In genomic region chr17:72710185-72710584, GRCh38 we compare ENCODE assay signal across 20 cellular contexts.
DNase-seq lines count a peak whose midpoint lies in the region; ATAC-seq, FAIRE-seq and TF ChIP-seq lines count a peak whose summit lies in the region.
"Had no signal": no experiment of that assay in that cellular context is flagged by ENCODE, and none has a peak within 500 bp of the region (broad histone marks: within the 10 kb centered on the region; RNA-seq: fewer than 3 reads in every experiment).

No MANE protein-coding gene starts in this region.

- no peak for TF ChIP-seq POLR2A in esophagus squamous epithelium (IDR thresholded peaks at IDR 0.05)

- peaks cover 20% of the 10 kb centered on the region for H3K4me1 Mint-ChIP-seq in activated naive CD8-positive, alpha-beta T cell treated with anti-CD3 and anti-CD28 coated beads, Interleukin-2, amount 10 ng/mL, durations not matched to agents 7 days and 5 days
- peaks cover 4% of the 10 kb centered on the region for H3K4me1 Mint-ChIP-seq in activated naive CD8-positive, alpha-beta T cell treated with anti-CD3 and anti-CD28 coated beads for 36 hours
- H3K4me1 Mint-ChIP-seq in T-helper 2 cell treated with Interferon-gamma antibody and Interleukin-4, amounts not matched to agents 5 μg/mL and 100 μg/mL, for 36 hours (ENCODE audit: low read depth): peaks cover 25% of the 10 kb centered on the region
- H3K4me1 Mint-ChIP-seq: GM23338 had no signal

- H3K27ac ChIP-seq in esophagus squamous epithelium (peak overlapping the region; percentile 60 to 84 (median 61)), kidney (ENCODE audit: low read depth in 2 of 2, low read length in 2 of 2) (no peak overlapping the region)
- H3K27ac ChIP-seq: gastrocnemius medialis, left ventricle myocardium inferior, right lobe of liver, SK-N-MC had no signal

- no peak overlapping the region for H3K9ac ChIP-seq in kidney (ENCODE audit: low read length in 2 of 2)

- H3K36me3 ChIP-seq in esophagus squamous epithelium (peaks cover 0 to 7% (median 0%) of the 10 kb centered on the region in 3 donors), H7 (replicated peaks; ENCODE audit: control insufficient read depth, insufficient read depth, low read length) (no peaks in the 10 kb centered on the region), kidney (ENCODE audit: control insufficient read depth in 1 of 2, insufficient read depth in 2 of 2, low read length in 2 of 2) (no peaks in the 10 kb centered on the region)
- H3K36me3 ChIP-seq: gastrocnemius medialis, right lobe of liver had no signal

- TF ChIP-seq CTCF in esophagus squamous epithelium (IDR thresholded peaks at IDR 0.05): no peak
- TF ChIP-seq CTCF in kidney (IDR thresholded peaks at IDR 0.05; ENCODE audit: borderline replicate concordance, extremely low read depth, insufficient read depth): no peak

- peaks cover 0 to 57% (median 12%) of the 10 kb centered on the region in 3 donors for H3K4me1 ChIP-seq in esophagus squamous epithelium
- H3K4me1 ChIP-seq in kidney (ENCODE audit: control insufficient read depth in 1 of 2, insufficient read depth in 1 of 2, low read depth in 1 of 2, low read length in 2 of 2): no peaks in the 10 kb centered on the region
- H3K4me1 ChIP-seq: gastrocnemius medialis, left ventricle myocardium inferior, right lobe of liver had no signal

- H3K4me3 ChIP-seq in esophagus squamous epithelium (no peak overlapping the region), H7 (ENCODE audit: insufficient read depth, low read depth, low read length) (no peak overlapping the region), kidney (ENCODE audit: low read length in 2 of 2) (no peak overlapping the region)
- H3K4me3 ChIP-seq: gastrocnemius medialis, GM23338, left ventricle myocardium inferior, right lobe of liver, SK-N-MC had no signal

- peaks cover 0 to 9% (median 0%) of the 10 kb centered on the region in 3 donors for H3K9me3 ChIP-seq in esophagus squamous epithelium
- H3K9me3 ChIP-seq in kidney (ENCODE audit: control insufficient read depth in 1 of 2, low read length in 2 of 2): peaks cover 0 to 13% of the 10 kb centered on the region in 2 donors
- H3K9me3 ChIP-seq: gastrocnemius medialis had no signal

- peaks cover 5% of the 10 kb centered on the region for H3K27me3 Mint-ChIP-seq in activated naive CD8-positive, alpha-beta T cell treated with anti-CD3 and anti-CD28 coated beads, Interleukin-2, amount 10 ng/mL, durations not matched to agents 7 days and 5 days
- H3K27me3 Mint-ChIP-seq in activated naive CD8-positive, alpha-beta T cell treated with anti-CD3 and anti-CD28 coated beads for 36 hours: no peaks in the 10 kb centered on the region
- no peaks in the 10 kb centered on the region for H3K27me3 Mint-ChIP-seq in T-helper 2 cell treated with Interferon-gamma antibody and Interleukin-4, amounts not matched to agents 5 μg/mL and 100 μg/mL, for 36 hours (ENCODE audit: low read depth)
- H3K27me3 Mint-ChIP-seq: stimulated activated naive CD8-positive, alpha-beta T cell treated with anti-CD3 and anti-CD28 coated beads, Interleukin-15, Interleukin-2, amounts not matched to agents 100 ng/mL and 50 ng/mL, for 24 hours had no signal

- intact Hi-C loops in esophagus squamous epithelium (cut with DNase I): no loop called here
- intact Hi-C loops in kidney (cut with DNase I): no loop called here

- peaks cover 10% of the 10 kb centered on the region for H3K9me3 Mint-ChIP-seq in activated naive CD8-positive, alpha-beta T cell treated with anti-CD3 and anti-CD28 coated beads, Interleukin-2, amount 10 ng/mL, durations not matched to agents 7 days and 5 days
- H3K9me3 Mint-ChIP-seq in activated naive CD8-positive, alpha-beta T cell treated with anti-CD3 and anti-CD28 coated beads for 36 hours: peaks cover 13% of the 10 kb centered on the region
- H3K9me3 Mint-ChIP-seq in T-helper 2 cell treated with Interferon-gamma antibody and Interleukin-4, amounts not matched to agents 5 μg/mL and 100 μg/mL, for 36 hours: peaks cover 24% of the 10 kb centered on the region

- ATAC-seq in activated naive CD8-positive, alpha-beta T cell treated with anti-CD3 and anti-CD28 coated beads, Interleukin-2, amount 10 ng/mL, durations not matched to agents 7 days and 5 days (ENCODE audit: low read depth): no peak
- ATAC-seq: gastrocnemius medialis, GM23338, right lobe of liver had no signal

- peak overlapping the region; percentile 35 for H3K27ac Mint-ChIP-seq in activated naive CD8-positive, alpha-beta T cell treated with anti-CD3 and anti-CD28 coated beads, Interleukin-2, amount 10 ng/mL, durations not matched to agents 7 days and 5 days
- no peak overlapping the region for H3K27ac Mint-ChIP-seq in activated naive CD8-positive, alpha-beta T cell treated with anti-CD3 and anti-CD28 coated beads for 36 hours
- peak overlapping the region; percentile 68 for H3K27ac Mint-ChIP-seq in T-helper 2 cell treated with Interferon-gamma antibody and Interleukin-4, amounts not matched to agents 5 μg/mL and 100 μg/mL, for 36 hours
- H3K27ac Mint-ChIP-seq: GM23338; stimulated activated naive CD8-positive, alpha-beta T cell treated with anti-CD3 and anti-CD28 coated beads, Interleukin-15, Interleukin-2, amounts not matched to agents 100 ng/mL and 50 ng/mL, for 24 hours had no signal

- POLR2A ChIA-PET in activated naive CD8-positive, alpha-beta T cell treated with anti-CD3 and anti-CD28 coated beads, Interleukin-2, amount 10 ng/mL, durations not matched to agents 7 days and 5 days (lab: Charles Lee): interaction anchor here (2.1 kb wide), 1 partner anchor 9 kb away, joined by 10 read pairs; no protein-coding TSS in a partner anchor

- peaks cover 23% of the 10 kb centered on the region for H3K36me3 Mint-ChIP-seq in activated naive CD8-positive, alpha-beta T cell treated with anti-CD3 and anti-CD28 coated beads, Interleukin-2, amount 10 ng/mL, durations not matched to agents 7 days and 5 days
- peaks cover 29% of the 10 kb centered on the region for H3K36me3 Mint-ChIP-seq in activated naive CD8-positive, alpha-beta T cell treated with anti-CD3 and anti-CD28 coated beads for 36 hours
- peaks cover 25% of the 10 kb centered on the region for H3K36me3 Mint-ChIP-seq in T-helper 2 cell treated with Interferon-gamma antibody and Interleukin-4, amounts not matched to agents 5 μg/mL and 100 μg/mL, for 36 hours (ENCODE audit: low read depth)

- H3K27me3 ChIP-seq in esophagus squamous epithelium (no peaks in the 10 kb centered on the region), H7 (ENCODE audit: control insufficient read depth, insufficient read depth, low read length) (no peaks in the 10 kb centered on the region)
- H3K27me3 ChIP-seq: gastrocnemius medialis, right lobe of liver had no signal

- no peak for DNase-seq in activated naive CD8-positive, alpha-beta T cell treated with anti-CD3 and anti-CD28 coated beads, Interleukin-2, amount 10 ng/mL, durations not matched to agents 7 days and 5 days
- DNase-seq in activated naive CD8-positive, alpha-beta T cell treated with anti-CD3 and anti-CD28 coated beads for 36 hours: no peak
- DNase-seq in T-helper 2 cell treated with Interferon-gamma antibody and Interleukin-4, amounts not matched to agents 5 μg/mL and 100 μg/mL, for 36 hours (ENCODE audit: low spot score): no peak
- DNase-seq in esophagus squamous epithelium (lab: John Stamatoyannopoulos, UW) (no peak), islet precursor cell (no peak), H7 (no peak), kidney (no peak)
- no peak for DNase-seq in effector CD4-positive, alpha-beta T cell
- DNase-seq: aorta, COR-L47, gastrocnemius medialis, left ventricle myocardium inferior, NCI-H146, NCI-H2227 treated with DMSO at 0.1 percent for 48 hours, right lobe of liver had no signal

- H3K4me3 Mint-ChIP-seq in activated naive CD8-positive, alpha-beta T cell treated with anti-CD3 and anti-CD28 coated beads, Interleukin-2, amount 10 ng/mL, durations not matched to agents 7 days and 5 days: no peak overlapping the region
- no peak overlapping the region for H3K4me3 Mint-ChIP-seq in activated naive CD8-positive, alpha-beta T cell treated with anti-CD3 and anti-CD28 coated beads for 36 hours
- H3K4me3 Mint-ChIP-seq in T-helper 2 cell treated with Interferon-gamma antibody and Interleukin-4, amounts not matched to agents 5 μg/mL and 100 μg/mL, for 36 hours: peak overlapping the region; percentile 36
- H3K4me3 Mint-ChIP-seq: GM23338; stimulated activated naive CD8-positive, alpha-beta T cell treated with anti-CD3 and anti-CD28 coated beads, Interleukin-15, Interleukin-2, amounts not matched to agents 100 ng/mL and 50 ng/mL, for 24 hours had no signal

- FAIRE-seq in kidney (lab: Jason Lieb, UNC): no peak
- FAIRE-seq: RCC 7860, urothelium cell line had no signal

Comparison
In these comparisons a context has a peak if more than half of its experiments do, and no peak if none do; other contexts are left out.
1. H3K27ac ChIP-seq: peak in esophagus squamous epithelium (4 of 4); none in kidney (0 of 2).